Comparison of ENCODE assay signal across 8 cellular contexts in the genomic region with DNA sequence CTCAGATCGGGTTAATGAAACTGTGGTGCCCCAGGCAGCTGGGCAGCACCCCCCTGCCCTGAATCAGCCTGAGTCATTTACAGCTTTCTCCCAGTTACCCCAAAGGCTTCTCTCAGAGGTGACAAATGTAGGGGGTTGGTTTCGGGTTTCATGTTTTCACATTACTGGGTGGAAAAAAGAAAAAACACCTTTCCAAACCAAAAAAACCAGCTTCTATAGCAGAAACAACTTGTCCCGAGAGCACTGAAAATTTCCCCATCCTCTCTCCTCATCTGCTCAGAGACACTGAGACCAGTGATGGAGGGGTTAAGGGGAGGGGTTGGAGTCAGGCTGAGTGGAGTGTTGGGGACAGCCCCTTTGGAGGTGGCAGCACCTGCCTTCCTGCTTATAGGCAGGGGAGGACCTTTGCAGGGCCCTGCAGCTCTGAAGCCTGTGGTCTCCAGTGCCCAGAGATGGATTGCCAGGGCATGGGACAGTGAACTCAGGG. TPM values are rescaled to one million over a fixed set of nuclear protein-coding genes. Genes with fewer than 3 reads are reported as not detected.
DNase-seq lines count a peak whose midpoint lies in the region; ATAC-seq, FAIRE-seq and TF ChIP-seq lines count a peak whose summit lies in the region.

No MANE protein-coding gene starts in this region.

- H2AFZ ChIP-seq in DND-41 (ENCODE audit: low read depth, low read length), result no peak overlapping the region

- DNase-seq in DND-41, result no peak
- DNase-seq in activated T-helper 1 cell treated with anti-CD3 and anti-CD28 coated beads, Interleukin-12 subunit alpha, Interleukin-12 subunit beta, Interleukin-2, Interleukin-4 antibody, amounts not matched to agents 30 ng/mL and 10 ng/mL and 1 ng/mL, durations not matched to agents 14 hours and 24 hours and 36 hours (ENCODE audit: low spot score), result peak; percentile 38
- DNase-seq in stimulated activated CD4-positive, alpha-beta T cell treated with anti-CD3 and anti-CD28 coated beads, Interleukin-2, amount 100 ng/mL, for 24 hours, result peak; percentile 78 to 83
- DNase-seq in H54 (ENCODE audit: insufficient read length, low spot score), result no peak
- no peak for DNase-seq in iPS-NIHi7 (ENCODE audit: extremely low spot score)
- no peak for DNase-seq in middle frontal gyrus (ENCODE audit: extremely low spot score, low spot score)

- H3K4me3 Mint-ChIP-seq in activated T-helper 1 cell treated with anti-CD3 and anti-CD28 coated beads, Interleukin-12 subunit alpha, Interleukin-12 subunit beta, Interleukin-2, Interleukin-4 antibody, amounts not matched to agents 30 ng/mL and 10 ng/mL and 1 ng/mL, durations not matched to agents 14 hours and 24 hours and 36 hours, result peak overlapping the region; percentile 56

- peaks cover 21% of the 10 kb centered on the region for H4K20me1 ChIP-seq in DND-41 (ENCODE audit: insufficient read depth, low read length)

- no peaks in the 10 kb centered on the region for H3K9me3 ChIP-seq in DND-41 (ENCODE audit: insufficient read depth, low read length, severe bottlenecking)

- no peak for TF ChIP-seq POLR2A in H54 (IDR thresholded peaks at IDR 0.05; ENCODE audit: low read depth, low read length)

- H3K4me3 ChIP-seq in DND-41 (ENCODE audit: low read depth in 1 of 2, low read length in 2 of 2), result no peak overlapping the region

- peaks cover 2% of the 10 kb centered on the region for H3K27me3 Mint-ChIP-seq in activated T-helper 1 cell treated with anti-CD3 and anti-CD28 coated beads, Interleukin-12 subunit alpha, Interleukin-12 subunit beta, Interleukin-2, Interleukin-4 antibody, amounts not matched to agents 30 ng/mL and 10 ng/mL and 1 ng/mL, durations not matched to agents 14 hours and 24 hours and 36 hours (ENCODE audit: insufficient read depth)

- intact Hi-C loops in activated T-helper 1 cell treated with anti-CD3 and anti-CD28 coated beads, Interleukin-12 subunit alpha, Interleukin-12 subunit beta, Interleukin-2, Interleukin-4 antibody, amounts not matched to agents 30 ng/mL and 10 ng/mL and 1 ng/mL, durations not matched to agents 14 hours and 24 hours and 36 hours (cut with micrococcal nuclease), result loop anchor here (1.0 to 5.0 kb wide), 6 partner anchors 16 to 999 kb away; a partner anchor contains a TSS

- peak overlapping the region; percentile 89 for H3K27ac Mint-ChIP-seq in activated T-helper 1 cell treated with anti-CD3 and anti-CD28 coated beads, Interleukin-12 subunit alpha, Interleukin-12 subunit beta, Interleukin-2, Interleukin-4 antibody, amounts not matched to agents 30 ng/mL and 10 ng/mL and 1 ng/mL, durations not matched to agents 14 hours and 24 hours and 36 hours

- H3K4me1 Mint-ChIP-seq in activated T-helper 1 cell treated with anti-CD3 and anti-CD28 coated beads, Interleukin-12 subunit alpha, Interleukin-12 subunit beta, Interleukin-2, Interleukin-4 antibody, amounts not matched to agents 30 ng/mL and 10 ng/mL and 1 ng/mL, durations not matched to agents 14 hours and 24 hours and 36 hours (ENCODE audit: low read depth), result peaks cover 61% of the 10 kb centered on the region

- ATAC-seq in DND-41 (ENCODE audit: insufficient read depth, low read depth) (peak; percentile 35; the same call in 1 of the 3 replicates), GM19438 (IDR thresholded peaks at IDR 0.05; ENCODE audit: low read depth, unreplicated experiment) (peak; percentile 59), HG03280 (IDR thresholded peaks at IDR 0.05; ENCODE audit: unreplicated experiment) (peak; percentile 70)

- no peaks in the 10 kb centered on the region for H3K27me3 ChIP-seq in DND-41 (ENCODE audit: insufficient read depth, low read length, poor library complexity)

- no peak for FAIRE-seq in H54 (lab: Jason Lieb, UNC)

- no peak overlapping the region for H3K4me2 ChIP-seq in DND-41 (ENCODE audit: insufficient read depth, low read length)

- no peak for TF ChIP-seq CTCF in DND-41 (IDR thresholded peaks at IDR 0.05; ENCODE audit: borderline replicate concordance, extremely low read depth, low read length, poor library complexity, severe bottlenecking)

- no peaks in the 10 kb centered on the region for H3K79me2 ChIP-seq in DND-41 (ENCODE audit: insufficient read depth, low read length)

- peaks cover 31% of the 10 kb centered on the region for H3K36me3 Mint-ChIP-seq in activated T-helper 1 cell treated with anti-CD3 and anti-CD28 coated beads, Interleukin-12 subunit alpha, Interleukin-12 subunit beta, Interleukin-2, Interleukin-4 antibody, amounts not matched to agents 30 ng/mL and 10 ng/mL and 1 ng/mL, durations not matched to agents 14 hours and 24 hours and 36 hours (ENCODE audit: low read depth)

- peaks cover 28% of the 10 kb centered on the region for H3K36me3 ChIP-seq in DND-41 (ENCODE audit: insufficient read depth, low read length)

- H3K27ac ChIP-seq in DND-41 (ENCODE audit: low read length), result no peak overlapping the region

- no peaks in the 10 kb centered on the region for H3K4me1 ChIP-seq in DND-41 (ENCODE audit: insufficient read depth, low read length)

- H3K9ac ChIP-seq in DND-41 (ENCODE audit: low read depth, low read length), result no peak overlapping the region

- H3K9me3 Mint-ChIP-seq in activated T-helper 1 cell treated with anti-CD3 and anti-CD28 coated beads, Interleukin-12 subunit alpha, Interleukin-12 subunit beta, Interleukin-2, Interleukin-4 antibody, amounts not matched to agents 30 ng/mL and 10 ng/mL and 1 ng/mL, durations not matched to agents 14 hours and 24 hours and 36 hours, result no peaks in the 10 kb centered on the region

RNA-seq across cellular contexts. Expression of a gene that starts 15.6 kb away (rescaled TPM):
- total RNA-seq in activated T-helper 1 cell treated with anti-CD3 and anti-CD28 coated beads, Interleukin-12 subunit alpha, Interleukin-12 subunit beta, Interleukin-2, Interleukin-4 antibody, amounts not matched to agents 30 ng/mL and 10 ng/mL and 1 ng/mL, durations not matched to agents 14 hours and 24 hours and 36 hours, result 106 and 108 TPM in 2 replicates

RNA-seq across cellular contexts. Expression of a gene that starts 18.4 kb away (rescaled TPM):
- 1.5 and 1.8 TPM in 2 replicates for total RNA-seq in activated T-helper 1 cell treated with anti-CD3 and anti-CD28 coated beads, Interleukin-12 subunit alpha, Interleukin-12 subunit beta, Interleukin-2, Interleukin-4 antibody, amounts not matched to agents 30 ng/mL and 10 ng/mL and 1 ng/mL, durations not matched to agents 14 hours and 24 hours and 36 hours

RNA-seq across cellular contexts. Expression of a gene that starts 22.8 kb away (rescaled TPM):
- total RNA-seq in activated T-helper 1 cell treated with anti-CD3 and anti-CD28 coated beads, Interleukin-12 subunit alpha, Interleukin-12 subunit beta, Interleukin-2, Interleukin-4 antibody, amounts not matched to agents 30 ng/mL and 10 ng/mL and 1 ng/mL, durations not matched to agents 14 hours and 24 hours and 36 hours, result 32.5 and 35.7 TPM in 2 replicates

RNA-seq across cellular contexts. Expression of a gene that starts 38.3 kb away (rescaled TPM):
- 136 and 138 TPM in 2 replicates for total RNA-seq in activated T-helper 1 cell treated with anti-CD3 and anti-CD28 coated beads, Interleukin-12 subunit alpha, Interleukin-12 subunit beta, Interleukin-2, Interleukin-4 antibody, amounts not matched to agents 30 ng/mL and 10 ng/mL and 1 ng/mL, durations not matched to agents 14 hours and 24 hours and 36 hours

Comparison
In these comparisons a context has a peak if more than half of its experiments do, and no peak if none do; other contexts are left out.
1. DNase-seq: peak in activated T-helper 1 cell treated with anti-CD3 and anti-CD28 coated beads, Interleukin-12 subunit alpha, Interleukin-12 subunit beta, Interleukin-2, Interleukin-4 antibody, amounts not matched to agents 30 ng/mL and 10 ng/mL and 1 ng/mL, durations not matched to agents 14 hours and 24 hours and 36 hours (single experiment) and stimulated activated CD4-positive, alpha-beta T cell treated with anti-CD3 and anti-CD28 coated beads, Interleukin-2, amount 100 ng/mL, for 24 hours (2 of 2); none in DND-41 (single experiment), H54 (single experiment), iPS-NIHi7 (single experiment) and middle frontal gyrus (single experiment).
2. Peak in every context shown above with its lines, with median percentiles within 50 percentile points of each other: ATAC-seq.